ENCODE assay signal across 1 cellular context in the genomic region with DNA sequence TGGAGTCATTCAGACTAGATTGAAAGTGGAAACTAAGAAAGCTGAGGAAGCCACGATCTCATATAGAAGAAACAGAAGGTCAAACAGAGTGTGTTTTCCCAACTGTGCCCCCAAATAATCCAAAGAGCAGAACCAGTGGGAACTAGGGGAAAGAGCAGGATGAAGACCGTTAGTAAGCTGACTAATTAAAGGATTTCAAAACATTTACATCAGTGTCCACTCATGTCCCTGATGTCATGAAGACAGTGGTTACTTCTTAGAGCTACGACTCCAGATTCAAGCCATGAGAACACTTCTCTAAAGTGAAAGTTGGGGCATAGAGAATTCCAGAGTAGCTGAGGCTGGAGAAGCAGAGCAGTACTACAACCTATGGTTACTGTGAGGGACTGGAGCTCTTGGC.
TF ChIP-seq lines count a peak whose summit lies in the region.

No MANE protein-coding gene starts in this region.

TF ChIP-seq in K562, 482 proteins besides CTCF, POLR2A, EP300 and RAD21 (continued from another document):
- no peak for TF ChIP-seq ARHGAP35 (IDR thresholded peaks at IDR 0.05; ENCODE audit: partially characterized antibody)
- TF ChIP-seq ZNF324 (CRISPR knock-in tag; IDR thresholded peaks at IDR 0.05), result no peak
- TF ChIP-seq, protein P1, sequence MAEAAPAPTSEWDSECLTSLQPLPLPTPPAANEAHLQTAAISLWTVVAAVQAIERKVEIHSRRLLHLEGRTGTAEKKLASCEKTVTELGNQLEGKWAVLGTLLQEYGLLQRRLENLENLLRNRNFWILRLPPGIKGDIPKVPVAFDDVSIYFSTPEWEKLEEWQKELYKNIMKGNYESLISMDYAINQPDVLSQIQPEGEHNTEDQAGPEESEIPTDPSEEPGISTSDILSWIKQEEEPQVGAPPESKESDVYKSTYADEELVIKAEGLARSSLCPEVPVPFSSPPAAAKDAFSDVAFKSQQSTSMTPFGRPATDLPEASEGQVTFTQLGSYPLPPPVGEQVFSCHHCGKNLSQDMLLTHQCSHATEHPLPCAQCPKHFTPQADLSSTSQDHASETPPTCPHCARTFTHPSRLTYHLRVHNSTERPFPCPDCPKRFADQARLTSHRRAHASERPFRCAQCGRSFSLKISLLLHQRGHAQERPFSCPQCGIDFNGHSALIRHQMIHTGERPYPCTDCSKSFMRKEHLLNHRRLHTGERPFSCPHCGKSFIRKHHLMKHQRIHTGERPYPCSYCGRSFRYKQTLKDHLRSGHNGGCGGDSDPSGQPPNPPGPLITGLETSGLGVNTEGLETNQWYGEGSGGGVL (CRISPR knock-in tag; IDR thresholded peaks at IDR 0.05), result no peak
- TF ChIP-seq SLC30A9 (CRISPR knock-in tag; IDR thresholded peaks at IDR 0.05), result no peak
- TF ChIP-seq, protein P2, sequence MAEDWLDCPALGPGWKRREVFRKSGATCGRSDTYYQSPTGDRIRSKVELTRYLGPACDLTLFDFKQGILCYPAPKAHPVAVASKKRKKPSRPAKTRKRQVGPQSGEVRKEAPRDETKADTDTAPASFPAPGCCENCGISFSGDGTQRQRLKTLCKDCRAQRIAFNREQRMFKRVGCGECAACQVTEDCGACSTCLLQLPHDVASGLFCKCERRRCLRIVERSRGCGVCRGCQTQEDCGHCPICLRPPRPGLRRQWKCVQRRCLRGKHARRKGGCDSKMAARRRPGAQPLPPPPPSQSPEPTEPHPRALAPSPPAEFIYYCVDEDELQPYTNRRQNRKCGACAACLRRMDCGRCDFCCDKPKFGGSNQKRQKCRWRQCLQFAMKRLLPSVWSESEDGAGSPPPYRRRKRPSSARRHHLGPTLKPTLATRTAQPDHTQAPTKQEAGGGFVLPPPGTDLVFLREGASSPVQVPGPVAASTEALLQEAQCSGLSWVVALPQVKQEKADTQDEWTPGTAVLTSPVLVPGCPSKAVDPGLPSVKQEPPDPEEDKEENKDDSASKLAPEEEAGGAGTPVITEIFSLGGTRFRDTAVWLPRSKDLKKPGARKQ (CRISPR knock-in tag; IDR thresholded peaks at IDR 0.05), result no peak
- no peak for TF ChIP-seq SRSF1 (IDR thresholded peaks at IDR 0.05; ENCODE audit: low read depth, low read length)
- TF ChIP-seq ZBTB17 (CRISPR knock-in tag; IDR thresholded peaks at IDR 0.05), result no peak
- TF ChIP-seq TAF7 (tag; IDR thresholded peaks at IDR 0.05), result no peak
- TF ChIP-seq, protein P3, sequence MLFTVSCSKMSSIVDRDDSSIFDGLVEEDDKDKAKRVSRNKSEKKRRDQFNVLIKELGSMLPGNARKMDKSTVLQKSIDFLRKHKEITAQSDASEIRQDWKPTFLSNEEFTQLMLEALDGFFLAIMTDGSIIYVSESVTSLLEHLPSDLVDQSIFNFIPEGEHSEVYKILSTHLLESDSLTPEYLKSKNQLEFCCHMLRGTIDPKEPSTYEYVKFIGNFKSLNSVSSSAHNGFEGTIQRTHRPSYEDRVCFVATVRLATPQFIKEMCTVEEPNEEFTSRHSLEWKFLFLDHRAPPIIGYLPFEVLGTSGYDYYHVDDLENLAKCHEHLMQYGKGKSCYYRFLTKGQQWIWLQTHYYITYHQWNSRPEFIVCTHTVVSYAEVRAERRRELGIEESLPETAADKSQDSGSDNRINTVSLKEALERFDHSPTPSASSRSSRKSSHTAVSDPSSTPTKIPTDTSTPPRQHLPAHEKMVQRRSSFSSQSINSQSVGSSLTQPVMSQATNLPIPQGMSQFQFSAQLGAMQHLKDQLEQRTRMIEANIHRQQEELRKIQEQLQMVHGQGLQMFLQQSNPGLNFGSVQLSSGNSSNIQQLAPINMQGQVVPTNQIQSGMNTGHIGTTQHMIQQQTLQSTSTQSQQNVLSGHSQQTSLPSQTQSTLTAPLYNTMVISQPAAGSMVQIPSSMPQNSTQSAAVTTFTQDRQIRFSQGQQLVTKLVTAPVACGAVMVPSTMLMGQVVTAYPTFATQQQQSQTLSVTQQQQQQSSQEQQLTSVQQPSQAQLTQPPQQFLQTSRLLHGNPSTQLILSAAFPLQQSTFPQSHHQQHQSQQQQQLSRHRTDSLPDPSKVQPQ (CRISPR knock-in tag; IDR thresholded peaks at IDR 0.05; ENCODE audit: borderline replicate concordance), result no peak
- no peak for TF ChIP-seq ARID2 (IDR thresholded peaks at IDR 0.05)
- TF ChIP-seq RBM17 (IDR thresholded peaks at IDR 0.05; ENCODE audit: borderline replicate concordance, low read depth, low read length), result no peak
- no peak for TF ChIP-seq NCOA4 (IDR thresholded peaks at IDR 0.05; ENCODE audit: partially characterized antibody)
- TF ChIP-seq, protein P4, sequence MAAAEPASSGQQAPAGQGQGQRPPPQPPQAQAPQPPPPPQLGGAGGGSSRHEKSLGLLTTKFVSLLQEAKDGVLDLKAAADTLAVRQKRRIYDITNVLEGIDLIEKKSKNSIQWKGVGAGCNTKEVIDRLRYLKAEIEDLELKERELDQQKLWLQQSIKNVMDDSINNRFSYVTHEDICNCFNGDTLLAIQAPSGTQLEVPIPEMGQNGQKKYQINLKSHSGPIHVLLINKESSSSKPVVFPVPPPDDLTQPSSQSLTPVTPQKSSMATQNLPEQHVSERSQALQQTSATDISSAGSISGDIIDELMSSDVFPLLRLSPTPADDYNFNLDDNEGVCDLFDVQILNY (CRISPR knock-in tag; IDR thresholded peaks at IDR 0.05), result no peak
- no peak for TF ChIP-seq POLR2G (IDR thresholded peaks at IDR 0.05; ENCODE audit: low read depth, low read length)
